In the genomic region with DNA sequence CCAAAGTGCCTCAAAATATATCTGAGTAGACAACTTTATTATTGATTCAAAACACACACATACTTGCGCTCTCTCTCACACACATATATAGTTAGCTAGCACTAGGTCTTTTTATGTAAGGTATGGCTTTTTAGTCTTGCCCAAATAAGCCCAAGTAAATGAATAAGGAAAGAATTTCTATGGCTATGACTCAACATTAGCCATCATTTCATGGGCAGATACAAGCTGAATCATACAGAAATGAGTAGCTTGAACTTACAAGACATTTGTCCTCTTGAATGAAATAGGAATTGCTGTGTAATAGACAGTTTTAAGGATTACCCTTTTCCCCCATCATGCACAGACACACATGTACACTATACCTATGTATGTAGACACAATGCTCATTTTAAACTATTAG, we compare ENCODE assay signal across 21 cellular contexts. TPM values are rescaled to one million over a fixed set of nuclear protein-coding genes. Genes with fewer than 3 reads are reported as not detected.
DNase-seq lines count a peak whose midpoint lies in the region; ATAC-seq and TF ChIP-seq lines count a peak whose summit lies in the region.
"Had no signal": no experiment of that assay in that cellular context is flagged by ENCODE, and none has a peak within 500 bp of the region (broad histone marks: within the 10 kb centered on the region; RNA-seq: fewer than 3 reads in every experiment).

No MANE protein-coding gene starts in this region.

- H3K27ac ChIP-seq in upper lobe of right lung, result no peak overlapping the region
- H3K27ac ChIP-seq: hepatocyte, thoracic aorta had no signal

- no peak for TF ChIP-seq CTCF in upper lobe of right lung (IDR thresholded peaks at IDR 0.05)

- H3K9me3 ChIP-seq in endocrine pancreas (ENCODE audit: control insufficient read depth, low read length), result no peaks in the 10 kb centered on the region
- no peaks in the 10 kb centered on the region for H3K9me3 ChIP-seq in upper lobe of right lung
- no peaks in the 10 kb centered on the region for H3K9me3 ChIP-seq in MG63
- H3K9me3 ChIP-seq: right atrium auricular region, thoracic aorta had no signal

- no peak for ATAC-seq in upper lobe of right lung

- H3K27me3 ChIP-seq in endocrine pancreas (ENCODE audit: control insufficient read depth, insufficient read depth, low read length), result no peaks in the 10 kb centered on the region
- H3K27me3 ChIP-seq in upper lobe of right lung, result peaks cover 25% of the 10 kb centered on the region
- H3K27me3 ChIP-seq in MG63, result peaks cover 7% of the 10 kb centered on the region
- H3K27me3 ChIP-seq: right atrium auricular region had no signal

- intact Hi-C loops in upper lobe of right lung (cut with DNase I), result no loop called here

- H3K4me1 ChIP-seq in endocrine pancreas (ENCODE audit: control insufficient read depth, insufficient read depth, low read length) (peaks cover 17% of the 10 kb centered on the region), upper lobe of right lung (peaks cover 4% of the 10 kb centered on the region)

- DNase-seq in EH (ENCODE audit: low read depth) (peak; percentile 6), RKO (ENCODE audit: low spot score) (peak; percentile 86), renal cortical epithelial cell (ENCODE audit: low read depth) (peak; percentile 36), superior temporal gyrus (ENCODE audit: extremely low spot score) (no peak), NCI-H2227 (lab: John Stamatoyannopoulos, UW; ENCODE audit: unreplicated experiment) (no peak), upper lobe of right lung (no peak), MG63 (no peak)
- DNase-seq: activated CD4-positive, alpha-beta T cell treated with anti-CD3 and anti-CD28 coated beads for 1 hour; activated naive CD8-positive, alpha-beta T cell treated with anti-CD3 and anti-CD28 coated beads for 36 hours; AML-193; effector memory CD4-positive, alpha-beta T cell; EL; H7; NCI-H774; stimulated activated CD4-positive, alpha-beta T cell treated with anti-CD3 and anti-CD28 coated beads, Interleukin-15, amount 100 ng/mL, for 24 hours; T-helper 9 cell had no signal

- H3K4me3 ChIP-seq in endocrine pancreas (ENCODE audit: control insufficient read depth, insufficient read depth, low read length), result peak overlapping the region; percentile 79
- H3K4me3 ChIP-seq in upper lobe of right lung, result no peak overlapping the region
- H3K4me3 ChIP-seq in MG63, result no peak overlapping the region
- H3K4me3 ChIP-seq: hepatocyte, right atrium auricular region, thoracic aorta had no signal

- no peaks in the 10 kb centered on the region for H3K36me3 ChIP-seq in endocrine pancreas (ENCODE audit: control insufficient read depth, insufficient read depth, low read length)
- no peaks in the 10 kb centered on the region for H3K36me3 ChIP-seq in upper lobe of right lung
- H3K36me3 ChIP-seq in MG63, result no peaks in the 10 kb centered on the region
- H3K36me3 ChIP-seq: right atrium auricular region, thoracic aorta had no signal

- no peak overlapping the region for H3K9ac ChIP-seq in endocrine pancreas (ENCODE audit: control insufficient read depth, insufficient read depth, low read length)

RNA-seq across cellular contexts. Expression of gene CADPS, which starts 4.9 kb away (rescaled TPM):
- not detected in 2 replicates for total RNA-seq in renal cortical epithelial cell
- total RNA-seq in upper lobe of right lung, result 1.1 TPM
- total RNA-seq in MG63 (2014; rRNA removed; shearing (Covaris generic); ENCODE audit: low replicate concordance), result 0.07 and 0.22 TPM in 2 replicates
- total RNA-seq: activated CD8-positive, alpha-beta memory T cell treated with anti-CD3 and anti-CD28 coated beads for 36 hours; activated naive CD8-positive, alpha-beta T cell treated with anti-CD3 and anti-CD28 coated beads for 36 hours had no signal

Comparison
In these comparisons a context has a peak if more than half of its experiments do, and no peak if none do; other contexts are left out.
1. DNase-seq: peak in EH (single experiment), RKO (single experiment) and renal cortical epithelial cell (single experiment); none in superior temporal gyrus (single experiment), NCI-H2227 (single experiment), upper lobe of right lung (single experiment) and MG63 (single experiment).